19 cellular contexts compared by ENCODE assay signal in the genomic region with DNA sequence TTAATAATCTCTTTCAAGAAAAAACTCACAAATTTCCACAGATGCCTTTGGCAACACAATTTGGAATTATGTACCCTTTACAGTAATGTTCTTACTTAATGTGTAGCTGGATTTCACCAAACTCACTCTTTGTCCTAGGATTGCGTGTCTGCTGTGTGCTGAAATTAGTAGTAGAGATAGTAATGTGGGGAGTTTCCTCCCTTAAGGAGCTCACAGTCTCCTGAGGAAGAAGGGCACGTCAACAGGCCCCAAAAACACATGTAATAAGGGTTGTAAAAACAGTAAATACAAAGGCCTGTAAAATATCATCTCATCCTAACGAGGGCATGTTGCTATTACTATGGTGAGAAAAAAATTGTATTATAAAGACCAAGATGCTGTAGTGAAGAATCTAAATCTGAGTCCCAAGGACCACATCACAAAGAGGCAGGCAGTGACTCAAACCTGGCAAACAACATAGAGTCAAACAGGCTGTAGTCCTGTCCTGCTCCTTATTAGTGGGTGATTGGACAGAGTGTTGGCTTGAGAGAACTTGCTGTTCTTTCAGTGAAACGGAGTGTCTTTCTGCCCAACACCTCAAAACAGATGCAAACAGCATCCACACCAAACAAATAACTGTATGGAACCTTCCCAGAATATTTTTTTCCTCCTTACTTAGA.
A peak's percentile ranks its signal among the peaks of the same experiment; 100 is the strongest.
DNase-seq lines count a peak whose midpoint lies in the region; ATAC-seq and TF ChIP-seq lines count a peak whose summit lies in the region.
"Had no signal": no experiment of that assay in that cellular context is flagged by ENCODE, and none has a peak within 500 bp of the region (broad histone marks: within the 10 kb centered on the region; RNA-seq: fewer than 3 reads in every experiment).

No MANE protein-coding gene starts in this region.

- H3K27me3 ChIP-seq in right atrium auricular region = no peaks in the 10 kb centered on the region
- H3K27me3 ChIP-seq: BE2C, Peyer's patch had no signal

- ATAC-seq in left ventricle myocardium superior (peak; percentile 82), GM18858 (IDR thresholded peaks at IDR 0.05; ENCODE audit: unreplicated experiment) (no peak)

- H3K4me1 ChIP-seq in right atrium auricular region = no peaks in the 10 kb centered on the region
- H3K4me1 ChIP-seq: BE2C, Peyer's patch had no signal

- DNase-seq in left ventricle myocardium superior = no peak
- no peak for DNase-seq in right atrium auricular region (ENCODE audit: low spot score)
- peak; percentile 20 for DNase-seq in astrocyte of the hippocampus (ENCODE audit: low read depth, low spot score)
- DNase-seq in fibroblast of villous mesenchyme (ENCODE audit: low read depth) = peak; percentile 71
- DNase-seq in activated effector memory CD4-positive, alpha-beta T cell treated with Interleukin-2 at 50 U/mL for 16 hours = no peak
- DNase-seq in GM03348 (ENCODE audit: low spot score) = no peak
- no peak for DNase-seq in activated CD4-positive, alpha-beta T cell treated with anti-CD3 and anti-CD28 coated beads for 4 hours
- DNase-seq: BE2C; CD4-positive, CD25-positive, alpha-beta regulatory T cell; DMS79 treated with DMSO at 0.1 percent for 48 hours; MV-4-11; NCI-H1105 treated with DMSO at 0.1 percent for 48 hours; NCI-H2029 treated with DMSO at 0.1 percent for 48 hours; NCI-H2171; NCI-H345; NCI-H524; NCI-H774; Peyer's patch had no signal

- peak overlapping the region in 1 of 2 donors; percentile 35 for H3K27ac ChIP-seq in right atrium auricular region
- H3K27ac ChIP-seq: Peyer's patch had no signal

- no peaks in the 10 kb centered on the region for H3K9me3 ChIP-seq in right atrium auricular region
- H3K9me3 ChIP-seq: BE2C, Peyer's patch had no signal

- TF ChIP-seq CTCF in right atrium auricular region (IDR thresholded peaks at IDR 0.05) = no peak
- no peak for TF ChIP-seq CTCF in fibroblast of villous mesenchyme (IDR thresholded peaks at IDR 0.05; ENCODE audit: insufficient read depth, low read depth, low read length)

- no peak overlapping the region for H3K4me3 ChIP-seq in right atrium auricular region
- H3K4me3 ChIP-seq in fibroblast of villous mesenchyme (ENCODE audit: low read depth, low read length) = no peak overlapping the region
- H3K4me3 ChIP-seq: Peyer's patch had no signal

- no peaks in the 10 kb centered on the region for H3K36me3 ChIP-seq in right atrium auricular region
- H3K36me3 ChIP-seq: BE2C, Peyer's patch had no signal

- intact Hi-C loops in left ventricle myocardium superior (cut with micrococcal nuclease) = no loop called here

Comparison
In these comparisons a context has a peak if more than half of its experiments do, and no peak if none do; other contexts are left out.
1. DNase-seq: peak in astrocyte of the hippocampus (single experiment) and fibroblast of villous mesenchyme (single experiment); none in left ventricle myocardium superior (single experiment), right atrium auricular region (single experiment), activated effector memory CD4-positive, alpha-beta T cell treated with Interleukin-2 at 50 U/mL for 16 hours (single experiment), GM03348 (single experiment) and activated CD4-positive, alpha-beta T cell treated with anti-CD3 and anti-CD28 coated beads for 4 hours (0 of 2).